8 cellular contexts compared by ENCODE assay signal in the genomic region with DNA sequence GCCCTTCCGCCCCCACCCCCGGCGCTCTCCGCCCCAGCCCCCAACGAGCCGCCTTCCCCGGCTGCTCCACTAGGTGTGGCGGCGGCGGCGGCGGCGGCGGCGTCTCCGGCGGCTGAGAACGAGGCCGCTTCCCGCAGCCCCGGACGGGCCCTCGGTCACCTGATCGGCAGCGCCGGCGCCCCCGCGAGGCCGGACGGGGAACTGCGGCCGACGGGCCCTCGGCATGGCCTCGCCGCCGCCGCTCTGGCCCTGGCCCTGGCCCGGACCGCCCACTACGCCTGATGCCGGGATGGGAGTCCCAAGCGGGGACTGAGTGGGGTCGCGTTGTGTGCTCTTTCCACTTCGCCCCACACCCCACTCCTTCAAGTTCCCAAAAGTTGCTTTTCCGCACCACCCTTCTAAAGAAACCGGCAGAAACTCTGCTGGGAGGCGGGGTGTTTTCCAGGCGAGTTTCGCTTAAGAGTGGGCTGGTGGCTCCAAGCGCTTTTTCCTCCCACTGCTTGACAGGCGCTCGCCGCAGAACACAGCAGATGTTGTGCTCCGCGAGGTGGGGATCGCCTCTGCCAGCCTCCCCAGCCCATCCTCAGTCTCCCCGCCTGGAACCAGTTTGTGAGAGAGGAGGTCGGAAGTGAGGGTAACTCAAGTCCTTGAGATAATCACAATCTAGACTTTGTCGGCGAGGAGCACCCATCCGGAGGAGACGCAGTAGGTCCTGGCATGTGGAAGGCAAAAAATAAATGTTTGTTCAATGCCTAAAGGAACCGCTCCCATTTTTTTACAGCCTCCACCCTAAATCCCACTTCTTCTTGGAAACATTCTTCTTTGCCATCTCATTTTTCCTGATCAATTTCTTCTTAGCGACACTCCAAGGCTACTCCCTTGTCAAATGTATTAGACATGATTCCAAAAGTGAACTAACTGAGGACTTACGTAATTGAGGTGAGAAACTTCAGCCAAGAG. TPM values are rescaled to one million over a fixed set of nuclear protein-coding genes. Genes with fewer than 3 reads are reported as not detected.
A peak's percentile ranks its signal among the peaks of the same experiment; 100 is the strongest.
DNase-seq lines count a peak whose midpoint lies in the region; ATAC-seq and TF ChIP-seq lines count a peak whose summit lies in the region.

A gene with protein sequence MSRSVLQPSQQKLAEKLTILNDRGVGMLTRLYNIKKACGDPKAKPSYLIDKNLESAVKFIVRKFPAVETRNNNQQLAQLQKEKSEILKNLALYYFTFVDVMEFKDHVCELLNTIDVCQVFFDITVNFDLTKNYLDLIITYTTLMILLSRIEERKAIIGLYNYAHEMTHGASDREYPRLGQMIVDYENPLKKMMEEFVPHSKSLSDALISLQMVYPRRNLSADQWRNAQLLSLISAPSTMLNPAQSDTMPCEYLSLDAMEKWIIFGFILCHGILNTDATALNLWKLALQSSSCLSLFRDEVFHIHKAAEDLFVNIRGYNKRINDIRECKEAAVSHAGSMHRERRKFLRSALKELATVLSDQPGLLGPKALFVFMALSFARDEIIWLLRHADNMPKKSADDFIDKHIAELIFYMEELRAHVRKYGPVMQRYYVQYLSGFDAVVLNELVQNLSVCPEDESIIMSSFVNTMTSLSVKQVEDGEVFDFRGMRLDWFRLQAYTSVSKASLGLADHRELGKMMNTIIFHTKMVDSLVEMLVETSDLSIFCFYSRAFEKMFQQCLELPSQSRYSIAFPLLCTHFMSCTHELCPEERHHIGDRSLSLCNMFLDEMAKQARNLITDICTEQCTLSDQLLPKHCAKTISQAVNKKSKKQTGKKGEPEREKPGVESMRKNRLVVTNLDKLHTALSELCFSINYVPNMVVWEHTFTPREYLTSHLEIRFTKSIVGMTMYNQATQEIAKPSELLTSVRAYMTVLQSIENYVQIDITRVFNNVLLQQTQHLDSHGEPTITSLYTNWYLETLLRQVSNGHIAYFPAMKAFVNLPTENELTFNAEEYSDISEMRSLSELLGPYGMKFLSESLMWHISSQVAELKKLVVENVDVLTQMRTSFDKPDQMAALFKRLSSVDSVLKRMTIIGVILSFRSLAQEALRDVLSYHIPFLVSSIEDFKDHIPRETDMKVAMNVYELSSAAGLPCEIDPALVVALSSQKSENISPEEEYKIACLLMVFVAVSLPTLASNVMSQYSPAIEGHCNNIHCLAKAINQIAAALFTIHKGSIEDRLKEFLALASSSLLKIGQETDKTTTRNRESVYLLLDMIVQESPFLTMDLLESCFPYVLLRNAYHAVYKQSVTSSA (minus strand): TSS at position 117 of the 960 bp plus-strand sequence. CDS start 358 bp downstream, outside the sequence.

- POLR2A ChIA-PET in naive thymus-derived CD8-positive, alpha-beta T cell (lab: Charles Lee) = no interaction called here

- H3K4me3 ChIP-seq in fibroblast of the aortic adventitia (ENCODE audit: low read depth, low read length) = peak within 1 kb of the TSS; percentile 83

- peak within 1 kb of the TSS; percentile 69 to 89 (median 82) for H3K4me3 Mint-ChIP-seq in naive thymus-derived CD8-positive, alpha-beta T cell
- H3K4me3 Mint-ChIP-seq in stimulated activated memory B cell treated with anti-CD40 and anti-IgM and Interleukin-4, amounts not matched to agents 10 μg/mL and 1 μg/mL and 100 μg/mL, for 72 hours = peak within 1 kb of the TSS; percentile 61

- H3K27ac Mint-ChIP-seq in naive thymus-derived CD8-positive, alpha-beta T cell = peak within 1 kb of the TSS in 7 of 10 donors; percentile 19 to 89 (median 57)
- H3K27ac Mint-ChIP-seq in stimulated activated memory B cell treated with anti-CD40 and anti-IgM and Interleukin-4, amounts not matched to agents 10 μg/mL and 1 μg/mL and 100 μg/mL, for 72 hours = no peak within 1 kb of the TSS

- DNase-seq in COLO829 (ENCODE audit: low spot score) = peak; percentile 77
- peak; percentile 92 for DNase-seq in HT-29 (ENCODE audit: low spot score)
- DNase-seq in RPMI7951 (ENCODE audit: low read depth) = peak; percentile 84
- DNase-seq in activated gamma-delta T cell (lab: John Stamatoyannopoulos, UW) = peak; percentile 75
- DNase-seq in fibroblast of the aortic adventitia (ENCODE audit: low read depth) = peak; percentile 73
- DNase-seq in naive thymus-derived CD8-positive, alpha-beta T cell = peak; percentile 59 to 81 (median 72)

- H3K9me3 Mint-ChIP-seq in naive thymus-derived CD8-positive, alpha-beta T cell = peaks cover 0 to 2% (median 0%) of the 10 kb centered on the region in 9 donors
- peaks cover 5% of the 10 kb centered on the region for H3K9me3 Mint-ChIP-seq in stimulated activated memory B cell treated with anti-CD40 and anti-IgM and Interleukin-4, amounts not matched to agents 10 μg/mL and 1 μg/mL and 100 μg/mL, for 72 hours

- peaks cover 22 to 60% (median 35%) of the 10 kb centered on the region in 5 donors for H3K27me3 Mint-ChIP-seq in naive thymus-derived CD8-positive, alpha-beta T cell
- peaks cover 46% of the 10 kb centered on the region for H3K27me3 Mint-ChIP-seq in stimulated activated memory B cell treated with anti-CD40 and anti-IgM and Interleukin-4, amounts not matched to agents 10 μg/mL and 1 μg/mL and 100 μg/mL, for 72 hours

- TF ChIP-seq CTCF in fibroblast of the aortic adventitia (IDR thresholded peaks at IDR 0.05; ENCODE audit: insufficient read depth, low read length) = peak; percentile 61

- H3K4me1 Mint-ChIP-seq in naive thymus-derived CD8-positive, alpha-beta T cell = peaks cover 10 to 36% (median 32%) of the 10 kb centered on the region in 4 donors
- peaks cover 20% of the 10 kb centered on the region for H3K4me1 Mint-ChIP-seq in stimulated activated memory B cell treated with anti-CD40 and anti-IgM and Interleukin-4, amounts not matched to agents 10 μg/mL and 1 μg/mL and 100 μg/mL, for 72 hours

- peak; percentile 55 for ATAC-seq in GM19468 (IDR thresholded peaks at IDR 0.05; ENCODE audit: extremely low read depth, unreplicated experiment)
- ATAC-seq in naive thymus-derived CD8-positive, alpha-beta T cell = peak; percentile 82
- ATAC-seq in stimulated activated memory B cell treated with anti-CD40 and anti-IgM and Interleukin-4, amounts not matched to agents 10 μg/mL and 1 μg/mL and 100 μg/mL, for 72 hours = peak; percentile 78

- H3K36me3 Mint-ChIP-seq in naive thymus-derived CD8-positive, alpha-beta T cell = peaks cover 0 to 4% (median 0%) of the 10 kb centered on the region in 3 donors
- H3K36me3 Mint-ChIP-seq in stimulated activated memory B cell treated with anti-CD40 and anti-IgM and Interleukin-4, amounts not matched to agents 10 μg/mL and 1 μg/mL and 100 μg/mL, for 72 hours = no peaks in the 10 kb centered on the region

RNA-seq across cellular contexts. Expression of the gene that starts here (rescaled TPM):
- total RNA-seq in HT-29 (2014; rRNA removed; shearing (Covaris generic)) = 43.2 and 45.7 TPM in 2 replicates
- total RNA-seq in RPMI7951 (2014; rRNA removed; shearing (Covaris generic)) = 182 and 188 TPM in 2 replicates
- 76.4 and 167 TPM in 2 replicates for total RNA-seq in fibroblast of the aortic adventitia (ENCODE audit: low replicate concordance)
- total RNA-seq in naive thymus-derived CD8-positive, alpha-beta T cell = under 1 TPM; 0.42 to 0.63 TPM
- under 1 TPM in 2 of 3 donors, not detected in 1; 0.10 to 0.12 TPM for polyA plus RNA-seq in naive thymus-derived CD8-positive, alpha-beta T cell

Comparison
In these comparisons a context has a peak if more than half of its experiments do, and no peak if none do; other contexts are left out.
1. Peak in every context shown above with its lines: DNase-seq, ATAC-seq and H3K4me3 ChIP-seq.
2. RNA of the gene that starts here (total RNA-seq): 182 to 188 TPM in RPMI7951, 76.4 to 167 TPM in fibroblast of the aortic adventitia and 43.2 to 45.7 TPM in HT-29; 0.42 to 0.63 TPM in naive thymus-derived CD8-positive, alpha-beta T cell; every median in the first group is over 10 times any median in the second.
3. Peak in DNase-seq and ATAC-seq in naive thymus-derived CD8-positive, alpha-beta T cell; RNA of the gene not detected or under 1 TPM.